In genomic region chr6:34338811-34339210, GRCh38 we compare ENCODE assay signal across 17 cellular contexts. TPM values are rescaled to one million over a fixed set of nuclear protein-coding genes. Genes with fewer than 3 reads are reported as not detected.
DNase-seq lines count a peak whose midpoint lies in the region; TF ChIP-seq lines count a peak whose summit lies in the region.
"Had no signal": no experiment of that assay in that cellular context is flagged by ENCODE, and none has a peak within 500 bp of the region (broad histone marks: within the 10 kb centered on the region; RNA-seq: fewer than 3 reads in every experiment).

No MANE protein-coding gene starts in this region.

- 79% methylated on average over 1 of the region's 1 CpG for WGBS in lower leg skin, 2 donors

- TF ChIP-seq CTCF in C4-2B (conservative IDR thresholded peaks at IDR 0.05) (no peak), brain (conservative IDR thresholded peaks at IDR 0.05) (no peak), neutrophil (IDR thresholded peaks at IDR 0.05) (no peak), lower leg skin (IDR thresholded peaks at IDR 0.05) (no peak)

- peaks cover 72% of the 10 kb centered on the region for H3K4me1 Mint-ChIP-seq in brain

- no peak overlapping the region for H3K4me3 Mint-ChIP-seq in brain
- H3K4me3 Mint-ChIP-seq: activated CD4-positive, alpha-beta T cell treated with anti-CD3 and anti-CD28 coated beads, Interleukin-2, amount 10 ng/mL, durations not matched to agents 7 days and 5 days; CD4-positive, CD25-positive, alpha-beta regulatory T cell; naive thymus-derived CD8-positive, alpha-beta T cell had no signal

- H3K27me3 Mint-ChIP-seq in brain, result no peaks in the 10 kb centered on the region
- H3K27me3 Mint-ChIP-seq: activated CD4-positive, alpha-beta T cell treated with anti-CD3 and anti-CD28 coated beads, Interleukin-2, amount 10 ng/mL, durations not matched to agents 7 days and 5 days; CD4-positive, CD25-positive, alpha-beta regulatory T cell; naive thymus-derived CD8-positive, alpha-beta T cell had no signal

- intact Hi-C loops in lower leg skin (cut with DNase I; ENCODE audit: low total_unique reads), result no loop called here
- intact Hi-C loops in posterior cingulate gyrus (cut with DNase I), result no loop called here

- DNase-seq in Kasumi-1 (lab: John Stamatoyannopoulos, UW) (peak; percentile 60 to 68), lower leg skin (ENCODE audit: low spot score in 2 of 2) (no peak), posterior cingulate gyrus (no peak)
- DNase-seq in stimulated activated CD4-positive, alpha-beta T cell treated with anti-CD3 and anti-CD28 coated beads, Interleukin-1b, Interleukin-23, amount 100 ng/mL, for 48 hours, result no peak
- DNase-seq in activated naive CD4-positive, alpha-beta T cell (lab: John Stamatoyannopoulos, UW), result no peak
- DNase-seq: activated CD4-positive, alpha-beta T cell treated with anti-CD3 and anti-CD28 coated beads, Interleukin-2, amount 10 ng/mL, durations not matched to agents 7 days and 5 days; activated naive CD4-positive, alpha-beta T cell treated with Interleukin-2 at 50 U/mL for 16 hours; CD4-positive, CD25-positive, alpha-beta regulatory T cell; cortex of kidney; lower lobe of right lung; naive thymus-derived CD8-positive, alpha-beta T cell; NCI-H1694 treated with DMSO at 0.1 percent for 48 hours; NCI-H510A had no signal

- no peak overlapping the region for H3K4me3 ChIP-seq in neutrophil (ENCODE audit: low read depth in 1 of 2, low read length in 1 of 2)
- no peak overlapping the region for H3K4me3 ChIP-seq in lower leg skin (ENCODE audit: low read depth, poor library complexity, severe bottlenecking)
- H3K4me3 ChIP-seq: lower lobe of right lung, smooth muscle cell had no signal

- H3K9me3 Mint-ChIP-seq in brain, result peaks cover 0 to 2% (median 0%) of the 10 kb centered on the region in 5 experiments
- H3K9me3 Mint-ChIP-seq: activated CD4-positive, alpha-beta T cell treated with anti-CD3 and anti-CD28 coated beads, Interleukin-2, amount 10 ng/mL, durations not matched to agents 7 days and 5 days; CD4-positive, CD25-positive, alpha-beta regulatory T cell; naive thymus-derived CD8-positive, alpha-beta T cell had no signal

- peak overlapping the region in 3 of 5 experiments; percentile 8 to 81 (median 54) for H3K27ac Mint-ChIP-seq in brain
- H3K27ac Mint-ChIP-seq: activated CD4-positive, alpha-beta T cell treated with anti-CD3 and anti-CD28 coated beads, Interleukin-2, amount 10 ng/mL, durations not matched to agents 7 days and 5 days had no signal

- no peak for TF ChIP-seq POLR2A in lower leg skin (IDR thresholded peaks at IDR 0.05)

- no peaks in the 10 kb centered on the region for H3K27me3 ChIP-seq in neutrophil

- peaks cover 38 to 60% of the 10 kb centered on the region in 2 experiments for H3K4me1 ChIP-seq in neutrophil (ENCODE audit: control insufficient read depth in 1 of 2, insufficient read depth in 1 of 2, low read depth in 1 of 2, low read length in 1 of 2)

- H3K36me3 ChIP-seq in neutrophil, result no peaks in the 10 kb centered on the region

- no peaks in the 10 kb centered on the region for H3K9me3 ChIP-seq in neutrophil
- H3K9me3 ChIP-seq: lower lobe of right lung had no signal

- peak overlapping the region; percentile 29; the same call in 1 of the 2 replicates for H3K27ac ChIP-seq in C4-2B
- H3K27ac ChIP-seq in neutrophil, result peak overlapping the region; percentile 59
- H3K27ac ChIP-seq: lower lobe of right lung had no signal

- H3K36me3 Mint-ChIP-seq in brain, result peaks cover 61% of the 10 kb centered on the region

RNA-seq across cellular contexts. Expression of gene NUDT3, which starts 53.7 kb away (rescaled TPM):
- 32.7 TPM for polyA plus RNA-seq in brain (ENCODE audit: insufficient read depth, low read depth, low replicate concordance)
- total RNA-seq in lower leg skin, result 10 to 100 TPM in 3 of 4 donors, 1 to 10 TPM in 1; 10.0 to 29.1 (median 19.9) TPM

Comparison
In these comparisons a context has a peak if more than half of its experiments do, and no peak if none do; other contexts are left out.
1. DNase-seq: peak in Kasumi-1 (2 of 2); none in stimulated activated CD4-positive, alpha-beta T cell treated with anti-CD3 and anti-CD28 coated beads, Interleukin-1b, Interleukin-23, amount 100 ng/mL, for 48 hours (single experiment), activated naive CD4-positive, alpha-beta T cell (0 of 4), lower leg skin (0 of 2) and posterior cingulate gyrus (0 of 10).